Comparison of ENCODE assay signal across 15 cellular contexts in genomic region chr10:3964516-3964915, GRCh38.
DNase-seq lines count a peak whose midpoint lies in the region; ATAC-seq, FAIRE-seq and TF ChIP-seq lines count a peak whose summit lies in the region.
"Had no signal": no experiment of that assay in that cellular context is flagged by ENCODE, and none has a peak within 500 bp of the region (broad histone marks: within the 10 kb centered on the region; RNA-seq: fewer than 3 reads in every experiment).

No MANE protein-coding gene starts in this region.

- H3K9me3 Mint-ChIP-seq in activated CD8-positive, alpha-beta T cell treated with anti-CD3 and anti-CD28 coated beads, Interleukin-2, amount 10 ng/mL, durations not matched to agents 7 days and 5 days (ENCODE audit: insufficient read depth): peaks cover 14% of the 10 kb centered on the region
- H3K9me3 Mint-ChIP-seq in activated CD8-positive, alpha-beta T cell treated with anti-CD3 and anti-CD28 coated beads for 36 hours: no peaks in the 10 kb centered on the region
- H3K9me3 Mint-ChIP-seq: CD8-positive, alpha-beta memory T cell had no signal

- POLR2A ChIA-PET in activated CD8-positive, alpha-beta T cell treated with anti-CD3 and anti-CD28 coated beads, Interleukin-2, amount 10 ng/mL, durations not matched to agents 7 days and 5 days (lab: Charles Lee): interaction anchor here (8.1 kb wide), 1 partner anchor 181 kb away, joined by 112 read pairs; the partner anchor contains the start of gene KLF6
- POLR2A ChIA-PET in activated CD8-positive, alpha-beta T cell treated with anti-CD3 and anti-CD28 coated beads for 36 hours (lab: Charles Lee): interaction anchor here (1.0 kb wide), 1 partner anchor 8 kb away, joined by 4 read pairs; no protein-coding TSS in a partner anchor

- H3K27ac ChIP-seq in pancreas (no peak overlapping the region), aorta (ENCODE audit: low read depth in 1 of 2, low read length in 2 of 2) (no peak overlapping the region)
- H3K27ac ChIP-seq: 22Rv1 had no signal

- no peak overlapping the region for H3K4me3 ChIP-seq in fibroblast of villous mesenchyme (ENCODE audit: low read depth, low read length)
- no peak overlapping the region for H3K4me3 ChIP-seq in pancreas
- no peak overlapping the region for H3K4me3 ChIP-seq in aorta (ENCODE audit: low read length in 2 of 2)
- H3K4me3 ChIP-seq: HAP-1 had no signal

- H3K27me3 ChIP-seq in pancreas (no peaks in the 10 kb centered on the region), aorta (ENCODE audit: control insufficient read depth in 1 of 2, insufficient read depth in 2 of 2, low read length in 1 of 2) (no peaks in the 10 kb centered on the region)

- FAIRE-seq in pancreas (lab: Jason Lieb, UNC): peak; percentile 29
- FAIRE-seq: H1 had no signal

- CTCF ChIA-PET in activated CD8-positive, alpha-beta T cell treated with anti-CD3 and anti-CD28 coated beads, Interleukin-2, amount 10 ng/mL, durations not matched to agents 7 days and 5 days (lab: Charles Lee): interaction anchor here (0.7 kb wide), 2 partner anchors 18 to 184 kb away, joined by 3 read pairs; no protein-coding TSS in a partner anchor
- CTCF ChIA-PET in activated CD8-positive, alpha-beta T cell treated with anti-CD3 and anti-CD28 coated beads for 36 hours (lab: Charles Lee): no interaction called here

- H3K36me3 Mint-ChIP-seq in activated CD8-positive, alpha-beta T cell treated with anti-CD3 and anti-CD28 coated beads, Interleukin-2, amount 10 ng/mL, durations not matched to agents 7 days and 5 days (ENCODE audit: low read depth): peaks cover 68% of the 10 kb centered on the region
- H3K36me3 Mint-ChIP-seq in activated CD8-positive, alpha-beta T cell treated with anti-CD3 and anti-CD28 coated beads for 36 hours (ENCODE audit: low read depth): no peaks in the 10 kb centered on the region
- H3K36me3 Mint-ChIP-seq: CD14-positive monocyte had no signal

- H3K4me1 ChIP-seq in pancreas: peaks cover 0 to 6% (median 4%) of the 10 kb centered on the region in 3 donors
- H3K4me1 ChIP-seq in aorta (ENCODE audit: control insufficient read depth in 1 of 2, insufficient read depth in 2 of 2, low read length in 2 of 2): no peaks in the 10 kb centered on the region
- H3K4me1 ChIP-seq: Caco-2, HAP-1 had no signal

- TF ChIP-seq CTCF in activated CD8-positive, alpha-beta T cell treated with anti-CD3 and anti-CD28 coated beads for 36 hours (IDR thresholded peaks at IDR 0.05): no peak
- TF ChIP-seq CTCF in fibroblast of villous mesenchyme (IDR thresholded peaks at IDR 0.05; ENCODE audit: insufficient read depth, low read depth, low read length) (no peak), pancreas (IDR thresholded peaks at IDR 0.05) (no peak)

- intact Hi-C loops in activated CD8-positive, alpha-beta T cell treated with anti-CD3 and anti-CD28 coated beads for 36 hours (cut with micrococcal nuclease): no loop called here
- intact Hi-C loops in pancreas (cut with DNase I): no loop called here
- intact Hi-C loops in aorta (cut with DNase I): no loop called here

- WGBS in pancreas, 2 donors: 23 to 30% methylated on average over 3 of the region's 3 CpGs
- WGBS in aorta, 2 donors: 91 to 93% methylated on average over 3 of the region's 3 CpGs

- no peak for ATAC-seq in activated CD8-positive, alpha-beta T cell treated with anti-CD3 and anti-CD28 coated beads, Interleukin-2, amount 10 ng/mL, durations not matched to agents 7 days and 5 days
- ATAC-seq in activated CD8-positive, alpha-beta T cell treated with anti-CD3 and anti-CD28 coated beads for 36 hours: no peak
- ATAC-seq in pancreas (no peak), aorta (ENCODE audit: low FRiP score) (no peak)

- peaks cover 91% of the 10 kb centered on the region for H3K4me1 Mint-ChIP-seq in activated CD8-positive, alpha-beta T cell treated with anti-CD3 and anti-CD28 coated beads, Interleukin-2, amount 10 ng/mL, durations not matched to agents 7 days and 5 days (ENCODE audit: low read depth)
- H3K4me1 Mint-ChIP-seq in activated CD8-positive, alpha-beta T cell treated with anti-CD3 and anti-CD28 coated beads for 36 hours (ENCODE audit: low read depth): peaks cover 34% of the 10 kb centered on the region
- H3K4me1 Mint-ChIP-seq: CD14-positive monocyte had no signal

- no peak overlapping the region for H3K4me3 Mint-ChIP-seq in activated CD8-positive, alpha-beta T cell treated with anti-CD3 and anti-CD28 coated beads, Interleukin-2, amount 10 ng/mL, durations not matched to agents 7 days and 5 days
- H3K4me3 Mint-ChIP-seq in activated CD8-positive, alpha-beta T cell treated with anti-CD3 and anti-CD28 coated beads for 36 hours: no peak overlapping the region
- H3K4me3 Mint-ChIP-seq: CD14-positive monocyte; CD8-positive, alpha-beta memory T cell had no signal

- H3K9me3 ChIP-seq in pancreas (no peaks in the 10 kb centered on the region), aorta (ENCODE audit: control insufficient read depth, low read length) (no peaks in the 10 kb centered on the region)
- H3K9me3 ChIP-seq: Caco-2, HAP-1 had no signal

- H3K27ac Mint-ChIP-seq in activated CD8-positive, alpha-beta T cell treated with anti-CD3 and anti-CD28 coated beads, Interleukin-2, amount 10 ng/mL, durations not matched to agents 7 days and 5 days: peak overlapping the region; percentile 80
- H3K27ac Mint-ChIP-seq in activated CD8-positive, alpha-beta T cell treated with anti-CD3 and anti-CD28 coated beads for 36 hours: no peak overlapping the region
- H3K27ac Mint-ChIP-seq: CD14-positive monocyte had no signal

- no peaks in the 10 kb centered on the region for H3K27me3 Mint-ChIP-seq in activated CD8-positive, alpha-beta T cell treated with anti-CD3 and anti-CD28 coated beads, Interleukin-2, amount 10 ng/mL, durations not matched to agents 7 days and 5 days (ENCODE audit: low read depth)
- H3K27me3 Mint-ChIP-seq in activated CD8-positive, alpha-beta T cell treated with anti-CD3 and anti-CD28 coated beads for 36 hours: no peaks in the 10 kb centered on the region
- H3K27me3 Mint-ChIP-seq: CD8-positive, alpha-beta memory T cell had no signal

- DNase-seq in activated CD8-positive, alpha-beta T cell treated with anti-CD3 and anti-CD28 coated beads, Interleukin-2, amount 10 ng/mL, durations not matched to agents 7 days and 5 days: no peak
- no peak for DNase-seq in activated CD8-positive, alpha-beta T cell treated with anti-CD3 and anti-CD28 coated beads for 36 hours
- DNase-seq in fibroblast of villous mesenchyme (ENCODE audit: low read depth) (peak; percentile 40), pancreas (no peak), aorta (no peak)
- DNase-seq in stimulated activated naive CD4-positive, alpha-beta T cell treated with Interleukin-2 at 50 U/mL for 16 hours (lab: John Stamatoyannopoulos, UW): no peak
- no peak for DNase-seq in stimulated activated CD4-positive, alpha-beta T cell treated with anti-CD3 and anti-CD28 coated beads, Interleukin-12 subunit alpha, Interleukin-12 subunit beta, amount 100 ng/mL, for 4 hours
- DNase-seq: Caco-2; CD8-positive, alpha-beta memory T cell; DMS53; GF-D8 had no signal

- H3K36me3 ChIP-seq in pancreas: no peaks in the 10 kb centered on the region
- no peaks in the 10 kb centered on the region for H3K36me3 ChIP-seq in aorta (ENCODE audit: control insufficient read depth in 1 of 2, insufficient read depth in 2 of 2, low read length in 1 of 2)
- H3K36me3 ChIP-seq: HAP-1 had no signal
